ENCODE assay signal across 8 cellular contexts in the genomic region with DNA sequence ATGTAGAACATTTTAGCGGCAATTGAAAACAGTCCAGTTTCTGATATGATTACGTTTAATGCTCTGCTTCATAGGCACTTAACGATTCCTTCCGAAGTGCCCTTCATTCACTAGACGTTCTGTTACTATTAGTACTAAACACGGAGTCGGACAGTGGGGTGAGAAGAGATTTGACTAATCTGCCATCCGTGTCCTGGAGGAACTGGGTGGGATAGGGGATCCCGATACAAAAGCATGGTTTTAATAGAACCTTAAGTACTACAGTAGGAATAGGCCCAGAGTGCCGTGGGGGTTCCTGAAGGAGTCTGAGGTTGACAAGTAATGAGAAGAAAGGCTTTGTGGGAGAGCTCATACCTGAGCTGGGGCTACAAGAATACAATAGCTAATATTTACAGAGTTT. TPM values are rescaled to one million over a fixed set of nuclear protein-coding genes. Genes with fewer than 3 reads are reported as not detected.
DNase-seq lines count a peak whose midpoint lies in the region; ATAC-seq, FAIRE-seq and TF ChIP-seq lines count a peak whose summit lies in the region.

No MANE protein-coding gene starts in this region.

- TF ChIP-seq CTCF in keratinocyte (optimal IDR thresholded peaks at IDR 0.05 in 1 of 3, IDR thresholded peaks at IDR 0.05 in 1 of 3, conservative IDR thresholded peaks at IDR 0.05 in 1 of 3; ENCODE audit: extremely low read depth in 1 of 3, insufficient read depth in 2 of 3, low read length in 3 of 3): no peak
- TF ChIP-seq CTCF in thoracic aorta (IDR thresholded peaks at IDR 0.05): no peak

- H3K36me3 ChIP-seq in keratinocyte (ENCODE audit: control insufficient read depth in 2 of 2, extremely low read depth in 1 of 2, insufficient read depth in 2 of 2, low read length in 2 of 2) (no peaks in the 10 kb centered on the region), thoracic aorta (peaks cover 4% of the 10 kb centered on the region)

- CTCF ChIA-PET in activated CD4-positive, alpha-beta T cell treated with anti-CD3 and anti-CD28 coated beads, Interleukin-2, amount 10 ng/mL, durations not matched to agents 7 days and 5 days (lab: Charles Lee): interaction anchor here (1.0 to 1.6 kb wide), 2 partner anchors 24 to 93 kb away, joined by 3 read pairs; no protein-coding TSS in a partner anchor
- CTCF ChIA-PET in activated CD8-positive, alpha-beta T cell treated with anti-CD3 and anti-CD28 coated beads, Interleukin-2, amount 10 ng/mL, durations not matched to agents 7 days and 5 days (lab: Charles Lee): interaction anchor here (1.9 kb wide), 1 partner anchor 71 kb away, joined by 7 read pairs; no protein-coding TSS in a partner anchor

- peak overlapping the region; percentile 68 to 83 (median 70) for H3K4me3 ChIP-seq in keratinocyte (ENCODE audit: control insufficient read depth in 2 of 3, extremely low read depth in 1 of 3, insufficient read depth in 2 of 3, low read depth in 1 of 3, low read length in 3 of 3)
- peak overlapping the region; percentile 79 for H3K4me3 ChIP-seq in thoracic aorta

- H3K4me2 ChIP-seq in keratinocyte (ENCODE audit: control insufficient read depth, extremely low read depth, insufficient read depth, low read depth, low read length): peak overlapping the region; percentile 70

- no peaks in the 10 kb centered on the region for H3K9me1 ChIP-seq in keratinocyte (ENCODE audit: control insufficient read depth, extremely low read depth, insufficient read depth, low read length)

- dilution Hi-C loops in keratinocyte (cut with MboI; ENCODE audit: extremely low pct_ligation_motif_present, low sequenced_read_pairs): no loop called here

- H3K9me3 ChIP-seq in keratinocyte (ENCODE audit: control insufficient read depth, low read depth, low read length) (no peaks in the 10 kb centered on the region), thoracic aorta (no peaks in the 10 kb centered on the region)

- POLR2A ChIA-PET in activated CD4-positive, alpha-beta T cell treated with anti-CD3 and anti-CD28 coated beads, Interleukin-2, amount 10 ng/mL, durations not matched to agents 7 days and 5 days (lab: Charles Lee): interaction anchor here (0.8 kb wide), 1 partner anchor 125 kb away, joined by 3 read pairs; the partner anchor contains the start of gene SRSF7
- POLR2A ChIA-PET in activated CD8-positive, alpha-beta T cell treated with anti-CD3 and anti-CD28 coated beads, Interleukin-2, amount 10 ng/mL, durations not matched to agents 7 days and 5 days (lab: Charles Lee): interaction anchor here (0.6 to 1.0 kb wide), 3 partner anchors 20 to 126 kb away, joined by 3 to 5 read pairs (median 3); partner anchors contain the start of gene SRSF7

- H3K4me1 ChIP-seq in keratinocyte (ENCODE audit: control insufficient read depth, extremely low read depth, insufficient read depth, low read length) (peaks cover 13% of the 10 kb centered on the region), thoracic aorta (ENCODE audit: control insufficient read depth in 1 of 2, low read depth in 2 of 2) (peaks cover 5 to 15% of the 10 kb centered on the region in 2 donors)

- H3K27me3 ChIP-seq in keratinocyte (ENCODE audit: control insufficient read depth, extremely low read depth, insufficient read depth, low read length) (no peaks in the 10 kb centered on the region), thoracic aorta (replicated peaks; ENCODE audit: insufficient read depth) (no peaks in the 10 kb centered on the region)

- H3K9me3 Mint-ChIP-seq in activated CD4-positive, alpha-beta T cell treated with anti-CD3 and anti-CD28 coated beads, Interleukin-2, amount 10 ng/mL, durations not matched to agents 7 days and 5 days: peaks cover 5% of the 10 kb centered on the region
- peaks cover 8% of the 10 kb centered on the region for H3K9me3 Mint-ChIP-seq in activated CD8-positive, alpha-beta T cell treated with anti-CD3 and anti-CD28 coated beads, Interleukin-2, amount 10 ng/mL, durations not matched to agents 7 days and 5 days (ENCODE audit: insufficient read depth)

- peak overlapping the region; percentile 81 for H3K27ac ChIP-seq in keratinocyte (ENCODE audit: control insufficient read depth, insufficient read depth, low read length)
- H3K27ac ChIP-seq in thoracic aorta: no peak overlapping the region

- DNase-seq in activated CD4-positive, alpha-beta T cell treated with anti-CD3 and anti-CD28 coated beads, Interleukin-2, amount 10 ng/mL, durations not matched to agents 7 days and 5 days: no peak
- no peak for DNase-seq in activated CD4-positive, alpha-beta T cell treated with anti-CD3 and anti-CD28 coated beads, Interleukin-2, amount 50 U/mL, for 4 hours
- no peak for DNase-seq in activated CD8-positive, alpha-beta T cell treated with anti-CD3 and anti-CD28 coated beads, Interleukin-2, amount 10 ng/mL, durations not matched to agents 7 days and 5 days
- DNase-seq in keratinocyte (ENCODE audit: low read depth, low spot score) (no peak), thoracic aorta (ENCODE audit: low spot score) (no peak), NCI-H146 (lab: John Stamatoyannopoulos, UW) (no peak), amniotic stem cell (lab: John Stamatoyannopoulos, UW) (no peak)

- peak overlapping the region; percentile 82 for H3K4me3 Mint-ChIP-seq in activated CD4-positive, alpha-beta T cell treated with anti-CD3 and anti-CD28 coated beads, Interleukin-2, amount 10 ng/mL, durations not matched to agents 7 days and 5 days
- peak overlapping the region; percentile 99 for H3K4me3 Mint-ChIP-seq in activated CD8-positive, alpha-beta T cell treated with anti-CD3 and anti-CD28 coated beads, Interleukin-2, amount 10 ng/mL, durations not matched to agents 7 days and 5 days

- peak overlapping the region; percentile 91 for H3K27ac Mint-ChIP-seq in activated CD4-positive, alpha-beta T cell treated with anti-CD3 and anti-CD28 coated beads, Interleukin-2, amount 10 ng/mL, durations not matched to agents 7 days and 5 days
- H3K27ac Mint-ChIP-seq in activated CD8-positive, alpha-beta T cell treated with anti-CD3 and anti-CD28 coated beads, Interleukin-2, amount 10 ng/mL, durations not matched to agents 7 days and 5 days: peak overlapping the region; percentile 93

- no peak for FAIRE-seq in keratinocyte (lab: Jason Lieb, UNC)

- no peaks in the 10 kb centered on the region for H4K20me1 ChIP-seq in keratinocyte (ENCODE audit: control insufficient read depth, extremely low read depth, insufficient read depth, low read length)

- H3K9ac ChIP-seq in keratinocyte (ENCODE audit: control insufficient read depth, extremely low read depth, insufficient read depth, low read length): peak overlapping the region; percentile 76

- no peaks in the 10 kb centered on the region for H3K27me3 Mint-ChIP-seq in activated CD4-positive, alpha-beta T cell treated with anti-CD3 and anti-CD28 coated beads, Interleukin-2, amount 10 ng/mL, durations not matched to agents 7 days and 5 days
- H3K27me3 Mint-ChIP-seq in activated CD8-positive, alpha-beta T cell treated with anti-CD3 and anti-CD28 coated beads, Interleukin-2, amount 10 ng/mL, durations not matched to agents 7 days and 5 days (ENCODE audit: low read depth): no peaks in the 10 kb centered on the region

- peaks cover 9% of the 10 kb centered on the region for H3K36me3 Mint-ChIP-seq in activated CD4-positive, alpha-beta T cell treated with anti-CD3 and anti-CD28 coated beads, Interleukin-2, amount 10 ng/mL, durations not matched to agents 7 days and 5 days (ENCODE audit: low read depth)
- peaks cover 13% of the 10 kb centered on the region for H3K36me3 Mint-ChIP-seq in activated CD8-positive, alpha-beta T cell treated with anti-CD3 and anti-CD28 coated beads, Interleukin-2, amount 10 ng/mL, durations not matched to agents 7 days and 5 days (ENCODE audit: low read depth)

- no peak for ATAC-seq in activated CD8-positive, alpha-beta T cell treated with anti-CD3 and anti-CD28 coated beads, Interleukin-2, amount 10 ng/mL, durations not matched to agents 7 days and 5 days
- ATAC-seq in thoracic aorta (ENCODE audit: insufficient number of reproducible peaks, low FRiP score, low read depth) (no peak), GM19467 (IDR thresholded peaks at IDR 0.05; ENCODE audit: unreplicated experiment) (no peak)

- H3K79me2 ChIP-seq in keratinocyte (ENCODE audit: control insufficient read depth, insufficient read depth, low read length): peaks cover 26% of the 10 kb centered on the region

- H2AFZ ChIP-seq in keratinocyte (ENCODE audit: control insufficient read depth, low read length): peak overlapping the region; percentile 100

- peaks cover 25% of the 10 kb centered on the region for H3K4me1 Mint-ChIP-seq in activated CD4-positive, alpha-beta T cell treated with anti-CD3 and anti-CD28 coated beads, Interleukin-2, amount 10 ng/mL, durations not matched to agents 7 days and 5 days
- H3K4me1 Mint-ChIP-seq in activated CD8-positive, alpha-beta T cell treated with anti-CD3 and anti-CD28 coated beads, Interleukin-2, amount 10 ng/mL, durations not matched to agents 7 days and 5 days (ENCODE audit: low read depth): peaks cover 22% of the 10 kb centered on the region

RNA-seq across cellular contexts. Expression of gene MORN2, which starts 0.6 kb away (rescaled TPM):
- 1 to 10 TPM; 1.7 to 2.8 TPM for total RNA-seq in activated CD4-positive, alpha-beta T cell treated with anti-CD3 and anti-CD28 coated beads, Interleukin-2, amount 10 ng/mL, durations not matched to agents 7 days and 5 days
- total RNA-seq in activated CD8-positive, alpha-beta T cell treated with anti-CD3 and anti-CD28 coated beads, Interleukin-2, amount 10 ng/mL, durations not matched to agents 7 days and 5 days: 1 to 10 TPM; 3.3 to 3.6 TPM
- polyA plus RNA-seq in keratinocyte: 12.3 to 22.5 TPM (median 15.0 TPM) in 3 replicates
- polyA plus RNA-seq in keratinocyte (2011; ENCODE audit: low read depth): 9.2 TPM
- 17.9 and 21.9 TPM in 2 replicates for polyA plus RNA-seq in keratinocyte (2011; cell fraction: cytosol; rRNA removed)
- polyA plus RNA-seq in keratinocyte (2011; cell fraction: nucleus; rRNA removed): 4.4 and 6.6 TPM in 2 replicates
- polyA plus RNA-seq in keratinocyte (2012; ENCODE audit: low replicate concordance): 20.0 and 22.4 TPM in 2 replicates
- 1.3 to 5.3 TPM (median 4.6 TPM) in 3 replicates for polyA minus RNA-seq in keratinocyte
- 5.2 TPM for polyA minus RNA-seq in keratinocyte (2011; cell fraction: cytosol; rRNA and poly(A)+ RNA removed)
- 1.5 and 3.3 TPM in 2 replicates for polyA minus RNA-seq in keratinocyte (2011; cell fraction: nucleus; rRNA and poly(A)+ RNA removed)
- 10 to 100 TPM in 1 of 2 donors, 1 to 10 TPM in 1; 3.4 to 15.5 TPM for total RNA-seq in thoracic aorta

RNA-seq across cellular contexts. Expression of gene DHX57, which starts 0.7 kb away (rescaled TPM):
- total RNA-seq in activated CD4-positive, alpha-beta T cell treated with anti-CD3 and anti-CD28 coated beads, Interleukin-2, amount 10 ng/mL, durations not matched to agents 7 days and 5 days: 10 to 100 TPM; 10.5 to 10.7 TPM
- total RNA-seq in activated CD8-positive, alpha-beta T cell treated with anti-CD3 and anti-CD28 coated beads, Interleukin-2, amount 10 ng/mL, durations not matched to agents 7 days and 5 days: 10 to 100 TPM; 13.4 to 15.3 TPM
- polyA plus RNA-seq in keratinocyte: 18.4 to 19.0 TPM (median 18.6 TPM) in 3 replicates
- polyA plus RNA-seq in keratinocyte (2011; ENCODE audit: low read depth): 8.7 TPM
- 10.7 and 16.3 TPM in 2 replicates for polyA plus RNA-seq in keratinocyte (2011; cell fraction: cytosol; rRNA removed)
- polyA plus RNA-seq in keratinocyte (2011; cell fraction: nucleus; rRNA removed): 27.1 and 30.3 TPM in 2 replicates
- polyA plus RNA-seq in keratinocyte (2012; ENCODE audit: low replicate concordance): 8.5 and 14.1 TPM in 2 replicates
- polyA minus RNA-seq in keratinocyte: 7.7 to 37.7 TPM (median 29.8 TPM) in 3 replicates
- 17.1 TPM for polyA minus RNA-seq in keratinocyte (2011; cell fraction: cytosol; rRNA and poly(A)+ RNA removed)
- 15.9 and 44.3 TPM in 2 replicates for polyA minus RNA-seq in keratinocyte (2011; cell fraction: nucleus; rRNA and poly(A)+ RNA removed)
- 10 to 100 TPM; 11.9 to 50.4 TPM for total RNA-seq in thoracic aorta

RNA-seq across cellular contexts. Expression of gene ARHGEF33, which starts 13.3 kb away (rescaled TPM):
- not detected for total RNA-seq in activated CD4-positive, alpha-beta T cell treated with anti-CD3 and anti-CD28 coated beads, Interleukin-2, amount 10 ng/mL, durations not matched to agents 7 days and 5 days
- under 1 TPM in 1 of 2 experiments, not detected in 1; 0.08 TPM for total RNA-seq in activated CD8-positive, alpha-beta T cell treated with anti-CD3 and anti-CD28 coated beads, Interleukin-2, amount 10 ng/mL, durations not matched to agents 7 days and 5 days
- 0.06 to 0.21 TPM (median 0.09 TPM) in 3 replicates for polyA plus RNA-seq in keratinocyte
- not detected for polyA plus RNA-seq in keratinocyte (2011; ENCODE audit: low read depth)
- polyA plus RNA-seq in keratinocyte (2011; cell fraction: cytosol; rRNA removed): 0.01 and 0.04 TPM in 2 replicates
- 0.22 and 0.45 TPM in 2 replicates for polyA plus RNA-seq in keratinocyte (2011; cell fraction: nucleus; rRNA removed)
- polyA plus RNA-seq in keratinocyte (2012; ENCODE audit: low replicate concordance): 0.36 and 0.55 TPM in 2 replicates
- not detected in 3 replicates for polyA minus RNA-seq in keratinocyte
- polyA minus RNA-seq in keratinocyte (2011; cell fraction: cytosol; rRNA and poly(A)+ RNA removed): not detected
- polyA minus RNA-seq in keratinocyte (2011; cell fraction: nucleus; rRNA and poly(A)+ RNA removed): 0.23 TPM in 1 of 2 replicates, not detected in the other
- under 1 TPM; 0.35 to 0.41 TPM for total RNA-seq in thoracic aorta
